Comparison of ENCODE assay signal across 1 cellular context in genomic region chr9:137254624-137255447, GRCh38.
TF ChIP-seq lines count a peak whose summit lies in the region.

Gene NELFB, plus strand, starts transcription at chr9:137255327.

TF ChIP-seq in K562, 482 proteins besides CTCF, POLR2A, EP300 and RAD21 (continued from another document and continues in another):
- no peak for TF ChIP-seq ZNF318 (IDR thresholded peaks at IDR 0.05; ENCODE audit: borderline replicate concordance in 1 of 2, low read depth in 1 of 2)
- TF ChIP-seq DACH1 (IDR thresholded peaks at IDR 0.05; ENCODE audit: partially characterized antibody) = no peak
- peak; percentile 99 for TF ChIP-seq RB1 (IDR thresholded peaks at IDR 0.05; ENCODE audit: low read depth)
- peak; percentile 49; the same call in 1 of the 2 replicates for TF ChIP-seq ZFX (CRISPR knock-in tag; IDR thresholded peaks at IDR 0.05)
- TF ChIP-seq AFF1 (IDR thresholded peaks at IDR 0.05; ENCODE audit: low read depth in 1 of 2, partially characterized antibody in 2 of 2) = no peak
- no peak for TF ChIP-seq HDAC8 (tag; IDR thresholded peaks at IDR 0.05)
- TF ChIP-seq MLLT1 (IDR thresholded peaks at IDR 0.05) = no peak
- TF ChIP-seq ZBTB7A (IDR thresholded peaks at IDR 0.05; ENCODE audit: borderline replicate concordance, control insufficient read depth, low read depth, low read length) = peak; percentile 78; the same call in 1 of the 2 replicates
- TF ChIP-seq HMBOX1 (IDR thresholded peaks at IDR 0.05) = no peak
- peak; percentile 91 for TF ChIP-seq POLR2G (IDR thresholded peaks at IDR 0.05; ENCODE audit: low read depth, low read length)
- TF ChIP-seq PREB (CRISPR knock-in tag; IDR thresholded peaks at IDR 0.05) = no peak
- 0 out of 2 replicates have a peak, but pooled peaks have one; percentile 42 for TF ChIP-seq JUND (IDR thresholded peaks at IDR 0.05; ENCODE audit: borderline replicate concordance, low read depth, low read length)
- TF ChIP-seq JUND (tag; IDR thresholded peaks at IDR 0.05; ENCODE audit: borderline replicate concordance, low read depth, low read length) = no peak; the same call in 2 of the 3 replicates
- TF ChIP-seq ZKSCAN8 (CRISPR knock-in tag; IDR thresholded peaks at IDR 0.05) = no peak
- TF ChIP-seq IFI16 (CRISPR knock-in tag; IDR thresholded peaks at IDR 0.05) = no peak
- no peak for TF ChIP-seq SMARCE1 (IDR thresholded peaks at IDR 0.05)
- no peak for TF ChIP-seq ZNF224 (CRISPR knock-in tag; IDR thresholded peaks at IDR 0.05)
- TF ChIP-seq ZC3H11A (IDR thresholded peaks at IDR 0.05; ENCODE audit: low read depth, low read length) = no peak; the same call in 1 of the 2 replicates
- TF ChIP-seq SAP30 (IDR thresholded peaks at IDR 0.05; ENCODE audit: borderline replicate concordance, insufficient read depth, low read depth, low read length, poor library complexity, severe bottlenecking) = peak; percentile 60
- TF ChIP-seq ZBTB12 (CRISPR knock-in tag; IDR thresholded peaks at IDR 0.05) = no peak
- peak; percentile 79; the same call in 1 of the 2 replicates for TF ChIP-seq ZNF124 (CRISPR knock-in tag; IDR thresholded peaks at IDR 0.05)
- peak; percentile 29; the same call in 1 of the 2 replicates for TF ChIP-seq DPF2 (IDR thresholded peaks at IDR 0.05)
- TF ChIP-seq ETS2 (tag; IDR thresholded peaks at IDR 0.05; ENCODE audit: borderline replicate concordance, poor library complexity, severe bottlenecking) = no peak
- TF ChIP-seq ZNF395 (CRISPR knock-in tag; IDR thresholded peaks at IDR 0.05) = no peak
- no peak for TF ChIP-seq ZNF507 (tag; conservative IDR thresholded peaks at IDR 0.05)
- TF ChIP-seq HEY1 (CRISPR knock-in tag; IDR thresholded peaks at IDR 0.05; ENCODE audit: borderline replicate concordance) = no peak
- TF ChIP-seq GTF2B (IDR thresholded peaks at IDR 0.05; ENCODE audit: extremely low read depth, insufficient read length) = no peak
- no peak for TF ChIP-seq ZHX1 (conservative IDR thresholded peaks at IDR 0.05; ENCODE audit: low read length)
- no peak for TF ChIP-seq CREB5 (CRISPR knock-in tag; IDR thresholded peaks at IDR 0.05)
- TF ChIP-seq FOXK1 (CRISPR knock-in tag; IDR thresholded peaks at IDR 0.05; ENCODE audit: borderline replicate concordance) = no peak
